ENCODE assay signal across 1 cellular context in the genomic region with DNA sequence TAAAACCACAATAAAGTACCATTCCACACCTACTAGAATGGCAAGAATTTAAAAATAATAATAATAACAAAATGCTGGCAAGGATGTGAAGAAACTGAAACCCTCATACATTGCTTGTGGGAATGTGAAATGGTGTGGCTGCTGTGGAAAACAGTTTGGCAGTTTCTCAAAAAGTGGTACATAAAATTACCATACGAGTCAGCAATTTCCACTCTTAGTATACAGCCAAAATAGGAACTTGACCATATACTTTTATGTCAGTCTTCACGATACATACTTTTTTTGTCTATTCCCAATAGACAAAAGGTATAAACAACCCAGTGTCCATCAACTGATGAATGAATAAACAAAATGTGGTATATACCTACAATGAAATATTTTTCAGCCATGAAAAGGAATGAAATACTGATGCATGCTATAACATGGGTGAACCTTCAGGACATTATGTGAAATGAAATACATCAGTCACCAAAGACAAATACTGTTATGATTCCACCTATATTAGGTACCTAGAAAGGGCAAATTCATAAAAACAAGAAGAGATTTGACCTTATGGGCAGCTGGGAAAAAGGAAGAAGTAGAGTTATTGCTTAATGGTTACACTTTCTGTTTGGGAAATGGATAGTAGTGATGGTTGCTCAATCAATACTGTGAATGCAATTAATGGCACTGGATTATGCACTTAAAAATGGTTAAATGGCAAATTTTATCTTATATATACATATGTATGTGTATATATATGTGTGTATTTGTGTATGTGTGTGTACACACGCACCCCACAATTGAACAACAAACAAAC.
TF ChIP-seq lines count a peak whose summit lies in the region.

No MANE protein-coding gene starts in this region.

TF ChIP-seq in K562, 482 proteins besides CTCF, POLR2A, EP300 and RAD21:
- TF ChIP-seq U2AF1 (optimal IDR thresholded peaks at IDR 0.05; ENCODE audit: low read depth, low read length) (no peak), DMBX1 (CRISPR knock-in tag; IDR thresholded peaks at IDR 0.05; ENCODE audit: borderline replicate concordance) (no peak), ZNF668 (CRISPR knock-in tag; IDR thresholded peaks at IDR 0.05) (no peak), TEAD1 (CRISPR knock-in tag; IDR thresholded peaks at IDR 0.05) (no peak), NFIC (IDR thresholded peaks at IDR 0.05) (no peak), ZNF175 (CRISPR knock-in tag; IDR thresholded peaks at IDR 0.05; ENCODE audit: low read depth) (no peak), RBFOX2 (IDR thresholded peaks at IDR 0.05; ENCODE audit: low read depth, low read length) (no peak), RFX1 (IDR thresholded peaks at IDR 0.05) (no peak), C11orf30 (IDR thresholded peaks at IDR 0.05; ENCODE audit: low read depth) (peak; percentile 77), TCF7 (IDR thresholded peaks at IDR 0.05; ENCODE audit: borderline replicate concordance) (no peak), MAFK (IDR thresholded peaks at IDR 0.05; ENCODE audit: low read length) (peak; percentile 57; the same call in 1 of the 2 replicates), ZC3H11A (IDR thresholded peaks at IDR 0.05; ENCODE audit: low read depth, low read length) (no peak), MAFF (IDR thresholded peaks at IDR 0.05; ENCODE audit: low read length) (peak; percentile 70), ZNF507 (tag; conservative IDR thresholded peaks at IDR 0.05) (no peak), ZNF316 (IDR thresholded peaks at IDR 0.05) (peak; percentile 85), KDM2B (CRISPR knock-in tag; IDR thresholded peaks at IDR 0.05) (no peak), MAFG (tag; conservative IDR thresholded peaks at IDR 0.05) (peak; percentile 69; the same call in 1 of the 2 replicates), NRF1 (conservative IDR thresholded peaks at IDR 0.05 in 1 of 2, IDR thresholded peaks at IDR 0.05 in 1 of 2) (no peak), ZEB2 (IDR thresholded peaks at IDR 0.05) (no peak), CEBPG (CRISPR knock-in tag; IDR thresholded peaks at IDR 0.05) (no peak), CEBPG (tag; conservative IDR thresholded peaks at IDR 0.05 in 1 of 2, IDR thresholded peaks at IDR 0.05 in 1 of 2) (no peak), ZNF232 (CRISPR knock-in tag; IDR thresholded peaks at IDR 0.05) (no peak), SLC30A9 (CRISPR knock-in tag; IDR thresholded peaks at IDR 0.05) (no peak), POLR3G (IDR thresholded peaks at IDR 0.05; ENCODE audit: extremely low read depth, insufficient read length, insufficient replicate concordance) (no peak), HMG20B (CRISPR knock-in tag; IDR thresholded peaks at IDR 0.05) (no peak), HDAC3 (IDR thresholded peaks at IDR 0.05; ENCODE audit: borderline replicate concordance, partially characterized antibody) (no peak), SRSF1 (IDR thresholded peaks at IDR 0.05; ENCODE audit: low read depth, low read length) (no peak), FOXJ2 (tag; IDR thresholded peaks at IDR 0.05) (no peak)
- TF ChIP-seq, protein P1, sequence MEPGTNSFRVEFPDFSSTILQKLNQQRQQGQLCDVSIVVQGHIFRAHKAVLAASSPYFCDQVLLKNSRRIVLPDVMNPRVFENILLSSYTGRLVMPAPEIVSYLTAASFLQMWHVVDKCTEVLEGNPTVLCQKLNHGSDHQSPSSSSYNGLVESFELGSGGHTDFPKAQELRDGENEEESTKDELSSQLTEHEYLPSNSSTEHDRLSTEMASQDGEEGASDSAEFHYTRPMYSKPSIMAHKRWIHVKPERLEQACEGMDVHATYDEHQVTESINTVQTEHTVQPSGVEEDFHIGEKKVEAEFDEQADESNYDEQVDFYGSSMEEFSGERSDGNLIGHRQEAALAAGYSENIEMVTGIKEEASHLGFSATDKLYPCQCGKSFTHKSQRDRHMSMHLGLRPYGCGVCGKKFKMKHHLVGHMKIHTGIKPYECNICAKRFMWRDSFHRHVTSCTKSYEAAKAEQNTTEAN (CRISPR knock-in tag; IDR thresholded peaks at IDR 0.05): no peak
- TF ChIP-seq, protein P2, sequence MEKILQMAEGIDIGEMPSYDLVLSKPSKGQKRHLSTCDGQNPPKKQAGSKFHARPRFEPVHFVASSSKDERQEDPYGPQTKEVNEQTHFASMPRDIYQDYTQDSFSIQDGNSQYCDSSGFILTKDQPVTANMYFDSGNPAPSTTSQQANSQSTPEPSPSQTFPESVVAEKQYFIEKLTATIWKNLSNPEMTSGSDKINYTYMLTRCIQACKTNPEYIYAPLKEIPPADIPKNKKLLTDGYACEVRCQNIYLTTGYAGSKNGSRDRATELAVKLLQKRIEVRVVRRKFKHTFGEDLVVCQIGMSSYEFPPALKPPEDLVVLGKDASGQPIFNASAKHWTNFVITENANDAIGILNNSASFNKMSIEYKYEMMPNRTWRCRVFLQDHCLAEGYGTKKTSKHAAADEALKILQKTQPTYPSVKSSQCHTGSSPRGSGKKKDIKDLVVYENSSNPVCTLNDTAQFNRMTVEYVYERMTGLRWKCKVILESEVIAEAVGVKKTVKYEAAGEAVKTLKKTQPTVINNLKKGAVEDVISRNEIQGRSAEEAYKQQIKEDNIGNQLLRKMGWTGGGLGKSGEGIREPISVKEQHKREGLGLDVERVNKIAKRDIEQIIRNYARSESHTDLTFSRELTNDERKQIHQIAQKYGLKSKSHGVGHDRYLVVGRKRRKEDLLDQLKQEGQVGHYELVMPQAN (IDR thresholded peaks at IDR 0.05; ENCODE audit: borderline replicate concordance): no peak
- TF ChIP-seq, protein P3, sequence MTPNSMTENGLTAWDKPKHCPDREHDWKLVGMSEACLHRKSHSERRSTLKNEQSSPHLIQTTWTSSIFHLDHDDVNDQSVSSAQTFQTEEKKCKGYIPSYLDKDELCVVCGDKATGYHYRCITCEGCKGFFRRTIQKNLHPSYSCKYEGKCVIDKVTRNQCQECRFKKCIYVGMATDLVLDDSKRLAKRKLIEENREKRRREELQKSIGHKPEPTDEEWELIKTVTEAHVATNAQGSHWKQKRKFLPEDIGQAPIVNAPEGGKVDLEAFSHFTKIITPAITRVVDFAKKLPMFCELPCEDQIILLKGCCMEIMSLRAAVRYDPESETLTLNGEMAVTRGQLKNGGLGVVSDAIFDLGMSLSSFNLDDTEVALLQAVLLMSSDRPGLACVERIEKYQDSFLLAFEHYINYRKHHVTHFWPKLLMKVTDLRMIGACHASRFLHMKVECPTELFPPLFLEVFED (CRISPR knock-in tag; conservative IDR thresholded peaks at IDR 0.05): no peak
- TF ChIP-seq, protein P4, sequence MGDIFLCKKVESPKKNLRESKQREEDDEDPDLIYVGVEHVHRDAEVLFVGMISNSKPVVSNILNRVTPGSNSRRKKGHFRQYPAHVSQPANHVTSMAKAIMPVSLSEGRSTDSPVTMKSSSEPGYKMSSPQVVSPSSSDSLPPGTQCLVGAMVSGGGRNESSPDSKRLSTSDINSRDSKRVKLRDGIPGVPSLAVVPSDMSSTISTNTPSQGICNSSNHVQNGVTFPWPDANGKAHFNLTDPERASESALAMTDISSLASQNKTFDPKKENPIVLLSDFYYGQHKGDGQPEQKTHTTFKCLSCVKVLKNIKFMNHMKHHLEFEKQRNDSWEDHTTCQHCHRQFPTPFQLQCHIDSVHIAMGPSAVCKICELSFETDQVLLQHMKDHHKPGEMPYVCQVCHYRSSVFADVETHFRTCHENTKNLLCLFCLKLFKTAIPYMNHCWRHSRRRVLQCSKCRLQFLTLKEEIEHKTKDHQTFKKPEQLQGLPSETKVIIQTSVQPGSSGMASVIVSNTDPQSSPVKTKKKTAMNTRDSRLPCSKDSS (IDR thresholded peaks at IDR 0.05; ENCODE audit: low read depth, partially characterized antibody): no peak
- TF ChIP-seq, protein P5, sequence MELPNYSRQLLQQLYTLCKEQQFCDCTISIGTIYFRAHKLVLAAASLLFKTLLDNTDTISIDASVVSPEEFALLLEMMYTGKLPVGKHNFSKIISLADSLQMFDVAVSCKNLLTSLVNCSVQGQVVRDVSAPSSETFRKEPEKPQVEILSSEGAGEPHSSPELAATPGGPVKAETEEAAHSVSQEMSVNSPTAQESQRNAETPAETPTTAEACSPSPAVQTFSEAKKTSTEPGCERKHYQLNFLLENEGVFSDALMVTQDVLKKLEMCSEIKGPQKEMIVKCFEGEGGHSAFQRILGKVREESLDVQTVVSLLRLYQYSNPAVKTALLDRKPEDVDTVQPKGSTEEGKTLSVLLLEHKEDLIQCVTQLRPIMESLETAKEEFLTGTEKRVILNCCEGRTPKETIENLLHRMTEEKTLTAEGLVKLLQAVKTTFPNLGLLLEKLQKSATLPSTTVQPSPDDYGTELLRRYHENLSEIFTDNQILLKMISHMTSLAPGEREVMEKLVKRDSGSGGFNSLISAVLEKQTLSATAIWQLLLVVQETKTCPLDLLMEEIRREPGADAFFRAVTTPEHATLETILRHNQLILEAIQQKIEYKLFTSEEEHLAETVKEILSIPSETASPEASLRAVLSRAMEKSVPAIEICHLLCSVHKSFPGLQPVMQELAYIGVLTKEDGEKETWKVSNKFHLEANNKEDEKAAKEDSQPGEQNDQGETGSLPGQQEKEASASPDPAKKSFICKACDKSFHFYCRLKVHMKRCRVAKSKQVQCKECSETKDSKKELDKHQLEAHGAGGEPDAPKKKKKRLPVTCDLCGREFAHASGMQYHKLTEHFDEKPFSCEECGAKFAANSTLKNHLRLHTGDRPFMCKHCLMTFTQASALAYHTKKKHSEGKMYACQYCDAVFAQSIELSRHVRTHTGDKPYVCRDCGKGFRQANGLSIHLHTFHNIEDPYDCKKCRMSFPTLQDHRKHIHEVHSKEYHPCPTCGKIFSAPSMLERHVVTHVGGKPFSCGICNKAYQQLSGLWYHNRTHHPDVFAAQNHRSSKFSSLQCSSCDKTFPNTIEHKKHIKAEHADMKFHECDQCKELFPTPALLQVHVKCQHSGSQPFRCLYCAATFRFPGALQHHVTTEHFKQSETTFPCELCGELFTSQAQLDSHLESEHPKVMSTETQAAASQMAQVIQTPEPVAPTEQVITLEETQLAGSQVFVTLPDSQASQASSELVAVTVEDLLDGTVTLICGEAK (IDR thresholded peaks at IDR 0.05): no peak
- TF ChIP-seq, protein P5 (CRISPR knock-in tag; IDR thresholded peaks at IDR 0.05): no peak
- TF ChIP-seq, protein P6, sequence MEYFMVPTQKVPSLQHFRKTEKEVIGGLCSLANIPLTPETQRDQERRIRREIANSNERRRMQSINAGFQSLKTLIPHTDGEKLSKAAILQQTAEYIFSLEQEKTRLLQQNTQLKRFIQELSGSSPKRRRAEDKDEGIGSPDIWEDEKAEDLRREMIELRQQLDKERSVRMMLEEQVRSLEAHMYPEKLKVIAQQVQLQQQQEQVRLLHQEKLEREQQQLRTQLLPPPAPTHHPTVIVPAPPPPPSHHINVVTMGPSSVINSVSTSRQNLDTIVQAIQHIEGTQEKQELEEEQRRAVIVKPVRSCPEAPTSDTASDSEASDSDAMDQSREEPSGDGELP (CRISPR knock-in tag; IDR thresholded peaks at IDR 0.05; ENCODE audit: borderline replicate concordance): no peak
- TF ChIP-seq, protein P7, sequence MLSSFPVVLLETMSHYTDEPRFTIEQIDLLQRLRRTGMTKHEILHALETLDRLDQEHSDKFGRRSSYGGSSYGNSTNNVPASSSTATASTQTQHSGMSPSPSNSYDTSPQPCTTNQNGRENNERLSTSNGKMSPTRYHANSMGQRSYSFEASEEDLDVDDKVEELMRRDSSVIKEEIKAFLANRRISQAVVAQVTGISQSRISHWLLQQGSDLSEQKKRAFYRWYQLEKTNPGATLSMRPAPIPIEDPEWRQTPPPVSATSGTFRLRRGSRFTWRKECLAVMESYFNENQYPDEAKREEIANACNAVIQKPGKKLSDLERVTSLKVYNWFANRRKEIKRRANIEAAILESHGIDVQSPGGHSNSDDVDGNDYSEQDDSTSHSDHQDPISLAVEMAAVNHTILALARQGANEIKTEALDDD (IDR thresholded peaks at IDR 0.05): no peak
- TF ChIP-seq, protein P8, sequence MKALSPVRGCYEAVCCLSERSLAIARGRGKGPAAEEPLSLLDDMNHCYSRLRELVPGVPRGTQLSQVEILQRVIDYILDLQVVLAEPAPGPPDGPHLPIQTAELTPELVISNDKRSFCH (CRISPR knock-in tag; IDR thresholded peaks at IDR 0.05): no peak
- TF ChIP-seq, protein P8 (tag; IDR thresholded peaks at IDR 0.05): no peak
- TF ChIP-seq, protein P9, sequence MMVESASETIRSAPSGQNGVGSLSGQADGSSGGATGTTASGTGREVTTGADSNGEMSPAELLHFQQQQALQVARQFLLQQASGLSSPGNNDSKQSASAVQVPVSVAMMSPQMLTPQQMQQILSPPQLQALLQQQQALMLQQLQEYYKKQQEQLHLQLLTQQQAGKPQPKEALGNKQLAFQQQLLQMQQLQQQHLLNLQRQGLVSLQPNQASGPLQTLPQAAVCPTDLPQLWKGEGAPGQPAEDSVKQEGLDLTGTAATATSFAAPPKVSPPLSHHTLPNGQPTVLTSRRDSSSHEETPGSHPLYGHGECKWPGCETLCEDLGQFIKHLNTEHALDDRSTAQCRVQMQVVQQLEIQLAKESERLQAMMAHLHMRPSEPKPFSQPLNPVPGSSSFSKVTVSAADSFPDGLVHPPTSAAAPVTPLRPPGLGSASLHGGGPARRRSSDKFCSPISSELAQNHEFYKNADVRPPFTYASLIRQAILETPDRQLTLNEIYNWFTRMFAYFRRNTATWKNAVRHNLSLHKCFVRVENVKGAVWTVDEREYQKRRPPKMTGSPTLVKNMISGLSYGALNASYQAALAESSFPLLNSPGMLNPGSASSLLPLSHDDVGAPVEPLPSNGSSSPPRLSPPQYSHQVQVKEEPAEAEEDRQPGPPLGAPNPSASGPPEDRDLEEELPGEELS (CRISPR knock-in tag; IDR thresholded peaks at IDR 0.05; ENCODE audit: borderline replicate concordance): no peak
